14 cellular contexts compared by ENCODE assay signal in genomic region chr22:20083157-20083890, GRCh38. TPM values are rescaled to one million over a fixed set of nuclear protein-coding genes. Genes with fewer than 3 reads are reported as not detected.
A peak's percentile ranks its signal among the peaks of the same experiment; 100 is the strongest.
DNase-seq lines count a peak whose midpoint lies in the region; ATAC-seq and TF ChIP-seq lines count a peak whose summit lies in the region.
"Had no signal": no experiment of that assay in that cellular context is flagged by ENCODE, and none has a peak within 500 bp of the region (broad histone marks: within the 10 kb centered on the region; RNA-seq: fewer than 3 reads in every experiment).

No MANE protein-coding gene starts in this region.

- H3K4me1 ChIP-seq in left ventricle myocardium inferior: peaks cover 68% of the 10 kb centered on the region
- peaks cover 18% of the 10 kb centered on the region for H3K4me1 ChIP-seq in mesendoderm (ENCODE audit: control insufficient read depth, low read depth, low read length)

- H3K18ac ChIP-seq in mesendoderm (ENCODE audit: low read length): no peak overlapping the region

- H2AK5ac ChIP-seq in mesendoderm (ENCODE audit: low read length): no peak overlapping the region

- peak overlapping the region; percentile 44 for H3K27ac ChIP-seq in left ventricle myocardium inferior (replicated peaks)
- H3K27ac ChIP-seq in mesendoderm (ENCODE audit: low read depth, low read length): no peak overlapping the region
- H3K27ac ChIP-seq: pancreas, upper lobe of right lung had no signal

- no peaks in the 10 kb centered on the region for H3K9me3 Mint-ChIP-seq in activated T-helper 17 cell treated with anti-CD3 and anti-CD28 coated beads, Interleukin-2, amount 50 U/mL, for 72 hours

- H2BK120ac ChIP-seq in mesendoderm (ENCODE audit: low read depth, low read length): no peak overlapping the region

- H4K8ac ChIP-seq in mesendoderm (ENCODE audit: low read depth, low read length): no peak overlapping the region

- peaks cover 41% of the 10 kb centered on the region for H3K79me1 ChIP-seq in mesendoderm (ENCODE audit: low read length)

- ATAC-seq in Right ventricle myocardium inferior: no peak
- no peak for ATAC-seq in activated T-helper 17 cell treated with anti-CD3 and anti-CD28 coated beads, Interleukin-2, amount 50 U/mL, for 72 hours (replicated peaks)
- ATAC-seq in HG03108 (IDR thresholded peaks at IDR 0.05; ENCODE audit: unreplicated experiment): no peak
- no peak for ATAC-seq in GM18498 (IDR thresholded peaks at IDR 0.05; ENCODE audit: unreplicated experiment)
- ATAC-seq: pancreas, upper lobe of right lung had no signal

- no peak for DNase-seq in left ventricle myocardium inferior
- DNase-seq in Right ventricle myocardium inferior (ENCODE audit: missing footprints): no peak
- DNase-seq in mesendoderm: peak; percentile 41
- no peak for DNase-seq in NCI-H187 (lab: John Stamatoyannopoulos, UW)
- no peak for DNase-seq in NCI-H1694 treated with DMSO at 0.1 percent for 48 hours (lab: John Stamatoyannopoulos, UW)
- DNase-seq: activated CD4-positive, CD25-positive, alpha-beta regulatory T cell treated with anti-CD3 and anti-CD28 coated beads, Interleukin-2, amount 50 U/mL, for 72 hours; amygdala; C1 segment of cervical spinal cord; NCI-H2029 treated with DMSO at 0.1 percent for 48 hours; upper lobe of right lung had no signal

- H3K4me3 ChIP-seq in left ventricle myocardium inferior (no peak overlapping the region), mesendoderm (ENCODE audit: low read length) (no peak overlapping the region)
- H3K4me3 ChIP-seq: pancreas, upper lobe of right lung had no signal

- H3K36me3 ChIP-seq in left ventricle myocardium inferior (peaks cover 29% of the 10 kb centered on the region), mesendoderm (ENCODE audit: control insufficient read depth, insufficient read depth, low read length) (peaks cover 23% of the 10 kb centered on the region)

- H2BK5ac ChIP-seq in mesendoderm (ENCODE audit: low read length): no peak overlapping the region

- TF ChIP-seq CTCF in left ventricle myocardium inferior (IDR thresholded peaks at IDR 0.05; ENCODE audit: borderline replicate concordance): no peak

- H3K4me1 Mint-ChIP-seq in activated T-helper 17 cell treated with anti-CD3 and anti-CD28 coated beads, Interleukin-2, amount 50 U/mL, for 72 hours: peaks cover 36% of the 10 kb centered on the region

- intact Hi-C loops in left ventricle myocardium inferior (cut with micrococcal nuclease): no loop called here
- intact Hi-C loops in Right ventricle myocardium inferior (cut with DNase I): loop anchor here (5.0 to 10.0 kb wide), 3 partner anchors 34 to 119 kb away; partner anchors contain the start of genes ARVCF, RANBP1 and TRMT2A

- peak overlapping the region; percentile 76 for H3K56ac ChIP-seq in mesendoderm (ENCODE audit: low read length)

- H3K4me2 ChIP-seq in mesendoderm (ENCODE audit: low read length): no peak overlapping the region

- peak overlapping the region; percentile 92 for H3K4me3 Mint-ChIP-seq in activated T-helper 17 cell treated with anti-CD3 and anti-CD28 coated beads, Interleukin-2, amount 50 U/mL, for 72 hours

- peak overlapping the region; percentile 65 for H3K9ac ChIP-seq in mesendoderm (ENCODE audit: low read length)

- no peaks in the 10 kb centered on the region for H3K9me3 ChIP-seq in left ventricle myocardium inferior (replicated peaks)
- H3K9me3 ChIP-seq: pancreas, upper lobe of right lung had no signal

- H4K5ac ChIP-seq in mesendoderm (ENCODE audit: low read length): no peak overlapping the region

- WGBS in mesendoderm (ENCODE audit: extremely low coverage, insufficient coverage, low lambda C conversion rate): no CpG with 5 or more reads among the region's 10 CpGs

- H3K23ac ChIP-seq in mesendoderm (ENCODE audit: low read length): no peak overlapping the region

- no peak overlapping the region for H2BK15ac ChIP-seq in mesendoderm (replicated peaks; ENCODE audit: low read depth)

- H3K27me3 Mint-ChIP-seq in activated T-helper 17 cell treated with anti-CD3 and anti-CD28 coated beads, Interleukin-2, amount 50 U/mL, for 72 hours: no peaks in the 10 kb centered on the region

- H3K27me3 ChIP-seq in left ventricle myocardium inferior (ENCODE audit: low read depth) (no peaks in the 10 kb centered on the region), mesendoderm (ENCODE audit: insufficient read depth, low read length, poor library complexity) (no peaks in the 10 kb centered on the region)
- H3K27me3 ChIP-seq: pancreas, upper lobe of right lung had no signal

- peaks cover 61% of the 10 kb centered on the region for H3K79me2 ChIP-seq in mesendoderm (ENCODE audit: control insufficient read depth, insufficient read depth, low read length)

- H3K4ac ChIP-seq in mesendoderm (ENCODE audit: low read depth, low read length): no peak overlapping the region

- H3K27ac Mint-ChIP-seq in activated T-helper 17 cell treated with anti-CD3 and anti-CD28 coated beads, Interleukin-2, amount 50 U/mL, for 72 hours: peak overlapping the region; percentile 66

- peaks cover 40% of the 10 kb centered on the region for H3K36me3 Mint-ChIP-seq in activated T-helper 17 cell treated with anti-CD3 and anti-CD28 coated beads, Interleukin-2, amount 50 U/mL, for 72 hours (ENCODE audit: low read depth)

RNA-seq across cellular contexts. Expression of gene DGCR8, which starts 3.3 kb away (rescaled TPM):
- total RNA-seq in left ventricle myocardium inferior: 16.8 TPM
- 18.0 TPM for total RNA-seq in Right ventricle myocardium inferior
- 10 to 100 TPM; 42.8 to 43.2 TPM for total RNA-seq in activated T-helper 17 cell treated with anti-CD3 and anti-CD28 coated beads, Interleukin-2, amount 50 U/mL, for 72 hours
- polyA plus RNA-seq in mesendoderm (2013, experiment 1 of 2): 26.3 TPM
- polyA plus RNA-seq in mesendoderm (2013, experiment 2 of 2): 27.0 TPM

RNA-seq across cellular contexts. Expression of gene RANBP1, which starts 32.6 kb away (rescaled TPM):
- total RNA-seq in left ventricle myocardium inferior: 39.6 TPM
- total RNA-seq in Right ventricle myocardium inferior: 42.7 TPM
- total RNA-seq in activated T-helper 17 cell treated with anti-CD3 and anti-CD28 coated beads, Interleukin-2, amount 50 U/mL, for 72 hours: 100 to 1,000 TPM; 187 to 421 TPM
- 750 TPM for polyA plus RNA-seq in mesendoderm (2013, experiment 1 of 2)
- polyA plus RNA-seq in mesendoderm (2013, experiment 2 of 2): 738 TPM

RNA-seq across cellular contexts. Expression of gene TRMT2A, which starts 33.7 kb away (rescaled TPM):
- 27.8 TPM for total RNA-seq in left ventricle myocardium inferior
- 24.5 TPM for total RNA-seq in Right ventricle myocardium inferior
- total RNA-seq in activated T-helper 17 cell treated with anti-CD3 and anti-CD28 coated beads, Interleukin-2, amount 50 U/mL, for 72 hours: 100 to 1,000 TPM in 1 of 2 donors, 10 to 100 TPM in 1; 71.7 to 110 TPM
- polyA plus RNA-seq in mesendoderm (2013, experiment 1 of 2): 22.5 TPM
- 21.9 TPM for polyA plus RNA-seq in mesendoderm (2013, experiment 2 of 2)

RNA-seq across cellular contexts. Expression of gene ZDHHC8, which starts 48.3 kb away (rescaled TPM):
- total RNA-seq in left ventricle myocardium inferior (42.4 TPM), Right ventricle myocardium inferior (44.4 TPM)
- 10 to 100 TPM; 23.4 to 59.7 TPM for total RNA-seq in activated T-helper 17 cell treated with anti-CD3 and anti-CD28 coated beads, Interleukin-2, amount 50 U/mL, for 72 hours
- 24.9 TPM for polyA plus RNA-seq in mesendoderm (2013, experiment 1 of 2)
- 24.7 TPM for polyA plus RNA-seq in mesendoderm (2013, experiment 2 of 2)
